ENCODE assay signal across 10 cellular contexts in the genomic region with DNA sequence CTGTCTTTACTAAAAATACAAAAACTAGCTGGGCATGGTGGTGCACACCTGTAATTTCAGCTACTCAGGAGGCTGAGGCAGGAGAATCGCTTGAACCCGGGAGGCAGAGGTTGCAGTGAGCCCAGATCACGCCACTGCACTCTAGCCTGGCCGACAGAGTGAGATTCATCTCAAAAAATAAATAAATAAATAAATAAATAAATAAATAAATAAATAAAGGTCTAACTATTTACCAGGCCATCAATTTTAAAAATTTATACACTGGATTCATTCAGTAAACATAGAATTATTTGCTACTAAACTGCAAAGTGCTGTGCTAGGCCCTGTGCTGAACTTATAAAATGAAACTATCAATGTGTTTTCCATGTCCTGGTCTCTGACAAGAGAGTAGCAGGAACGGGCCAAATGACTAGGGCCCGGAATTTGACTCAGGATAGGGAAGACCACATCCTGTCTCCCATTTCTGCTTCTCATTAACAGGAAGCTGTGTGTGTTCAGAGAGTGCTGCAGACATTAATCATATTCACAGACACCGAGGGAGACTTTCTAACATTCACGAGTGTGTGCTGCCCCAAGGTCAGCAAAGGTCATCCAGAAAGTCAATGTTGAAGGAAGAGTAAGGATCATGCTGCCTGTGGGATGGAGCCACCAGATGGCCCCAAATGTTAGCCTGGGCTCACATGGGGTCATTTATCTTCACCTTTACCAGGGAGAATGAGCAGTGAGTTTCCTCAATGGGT.
DNase-seq lines count a peak whose midpoint lies in the region; ATAC-seq, FAIRE-seq and TF ChIP-seq lines count a peak whose summit lies in the region.
"Had no signal": no experiment of that assay in that cellular context is flagged by ENCODE, and none has a peak within 500 bp of the region (broad histone marks: within the 10 kb centered on the region; RNA-seq: fewer than 3 reads in every experiment).

No MANE protein-coding gene starts in this region.

- WGBS in GM23248 (ENCODE audit: low coverage in 1 of 2, low lambda C conversion rate in 2 of 2, missing lambda C conversion rate in 2 of 2), 2 experiments: 40 to 45% methylated on average over 8 of the region's 8 CpGs

- no peaks in the 10 kb centered on the region; the same call in 1 of the 2 replicates for H3F3A ChIP-seq in GM23248 (ENCODE audit: insufficient read depth)

- H2AFZ ChIP-seq in ACC112 (ENCODE audit: low read length, unreplicated experiment): peak overlapping the region; percentile 21
- no peak overlapping the region for H2AFZ ChIP-seq in GM23248
- H2AFZ ChIP-seq: parathyroid adenoma had no signal

- H3K27me3 ChIP-seq in ACC112 (ENCODE audit: insufficient read depth, low read length) (no peaks in the 10 kb centered on the region), GM23248 (replicated peaks; ENCODE audit: insufficient read depth) (no peaks in the 10 kb centered on the region)
- H3K27me3 ChIP-seq: stomach had no signal

- H3K79me2 ChIP-seq in ACC112 (ENCODE audit: control insufficient read depth, insufficient read depth, low read length, unreplicated experiment): no peaks in the 10 kb centered on the region
- no peaks in the 10 kb centered on the region for H3K79me2 ChIP-seq in GM23248 (ENCODE audit: insufficient read depth)
- H3K79me2 ChIP-seq: parathyroid adenoma had no signal

- H3K9me3 ChIP-seq in GM23248 (ENCODE audit: low read depth): no peaks in the 10 kb centered on the region
- H3K9me3 ChIP-seq: stomach had no signal

- DNase-seq in GM23248: peak; percentile 85
- DNase-seq in UCSD-AML1 (lab: John Stamatoyannopoulos, UW; ENCODE audit: unreplicated experiment): peak; percentile 42
- peak; percentile 91 to 93 for DNase-seq in foreskin fibroblast
- DNase-seq in NCI-H1105 treated with DMSO at 0.1 percent for 48 hours (lab: John Stamatoyannopoulos, UW): no peak
- DNase-seq in GM12891 (ENCODE audit: insufficient read length, low spot score): no peak
- DNase-seq: stomach had no signal

- H3K4me2 ChIP-seq in GM23248 (ENCODE audit: unreplicated experiment): peak overlapping the region; percentile 38

- no peak for TF ChIP-seq CTCF in foreskin fibroblast (IDR thresholded peaks at IDR 0.05; ENCODE audit: low read depth, low read length)

- in situ Hi-C loops in GM23248 (cut with MboI): loop anchor here (10.0 to 25.0 kb wide), 2 partner anchors 109 to 966 kb away; no protein-coding TSS in a partner anchor

- H3K9ac ChIP-seq in GM23248: peak overlapping the region; percentile 24; the same call in 1 of the 2 replicates
- H3K9ac ChIP-seq: parathyroid adenoma had no signal

- H3K4me1 ChIP-seq in ACC112 (ENCODE audit: control insufficient read depth, insufficient read depth, low read length, unreplicated experiment) (peaks cover 5% of the 10 kb centered on the region), GM23248 (ENCODE audit: insufficient read depth) (peaks cover 6% of the 10 kb centered on the region)
- H3K4me1 ChIP-seq: parathyroid adenoma had no signal

- no peak for FAIRE-seq in GM12891 (lab: Jason Lieb, UNC)

- peak overlapping the region; percentile 44; the same call in 1 of the 2 replicates for H3K27ac ChIP-seq in ACC112 (ENCODE audit: low read depth, low read length)
- H3K27ac ChIP-seq in GM23248: peak overlapping the region; percentile 28
- H3K27ac ChIP-seq: parathyroid adenoma, stomach had no signal

- no peaks in the 10 kb centered on the region for H4K20me1 ChIP-seq in GM23248 (ENCODE audit: insufficient read depth)

- H3K36me3 ChIP-seq in ACC112 (ENCODE audit: insufficient read depth, low read length): no peaks in the 10 kb centered on the region
- no peaks in the 10 kb centered on the region for H3K36me3 ChIP-seq in GM23248 (ENCODE audit: low read depth)
- H3K36me3 ChIP-seq: stomach had no signal

- ATAC-seq in GM19023 (IDR thresholded peaks at IDR 0.05; ENCODE audit: unreplicated experiment): no peak
- ATAC-seq in GM18502 (IDR thresholded peaks at IDR 0.05; ENCODE audit: poor library complexity, unreplicated experiment): no peak

- TF ChIP-seq POLR2A in GM12891 (IDR thresholded peaks at IDR 0.05; ENCODE audit: low read depth, low read length): no peak

- H3K4me3 ChIP-seq in ACC112 (ENCODE audit: low read depth, low read length) (no peak overlapping the region), GM23248 (no peak overlapping the region), foreskin fibroblast (ENCODE audit: low read depth in 1 of 2, low read length in 2 of 2) (no peak overlapping the region)
- H3K4me3 ChIP-seq: stomach had no signal

- no peaks in the 10 kb centered on the region for H3K9me2 ChIP-seq in GM23248 (ENCODE audit: insufficient read depth)

TF ChIP-seq in GM12891, 5 proteins besides CTCF, POLR2A, EP300 and RAD21:
- no peak for TF ChIP-seq SPI1 (IDR thresholded peaks at IDR 0.05; ENCODE audit: low read depth, low read length)
- no peak for TF ChIP-seq POU2F2 (IDR thresholded peaks at IDR 0.05; ENCODE audit: low read depth, low read length)
- TF ChIP-seq TAF1 (IDR thresholded peaks at IDR 0.05; ENCODE audit: low read depth, low read length): no peak
- TF ChIP-seq POLR2AphosphoS5 (IDR thresholded peaks at IDR 0.05; ENCODE audit: low read depth, low read length): no peak
- no peak for TF ChIP-seq PAX5 (IDR thresholded peaks at IDR 0.05; ENCODE audit: insufficient read depth, low read length, severe bottlenecking)
TF ChIP-seq in GM12891: peak in this region for 0.

Comparison
In these comparisons a context has a peak if more than half of its experiments do, and no peak if none do; other contexts are left out.
1. DNase-seq: peak in GM23248 (single experiment), UCSD-AML1 (single experiment) and foreskin fibroblast (2 of 2); none in NCI-H1105 treated with DMSO at 0.1 percent for 48 hours (single experiment) and GM12891 (single experiment).